In the genomic region with DNA sequence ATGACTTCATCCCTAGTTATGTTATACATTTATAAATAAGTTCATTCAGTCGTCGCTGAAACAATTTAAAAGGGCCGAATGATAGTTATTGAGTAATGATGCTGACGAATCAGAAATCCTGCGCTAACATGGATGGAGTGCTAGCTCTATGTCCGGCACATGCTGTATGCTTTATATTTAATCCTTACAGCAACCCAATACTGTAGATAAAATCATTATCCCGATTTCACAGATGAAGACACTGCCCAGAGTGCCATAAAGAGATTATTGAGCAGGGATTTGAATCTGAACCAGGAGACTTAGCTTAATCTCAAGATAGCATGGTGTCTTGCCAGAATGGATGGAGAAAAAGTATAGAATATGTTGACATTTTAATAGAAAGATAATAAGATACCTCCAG, we compare ENCODE assay signal across 1 cellular context.
TF ChIP-seq lines count a peak whose summit lies in the region.

No MANE protein-coding gene starts in this region.

TF ChIP-seq in GM23338, 12 proteins besides CTCF, POLR2A, EP300 and RAD21 (continued from another document):
- TF ChIP-seq, protein P1, sequence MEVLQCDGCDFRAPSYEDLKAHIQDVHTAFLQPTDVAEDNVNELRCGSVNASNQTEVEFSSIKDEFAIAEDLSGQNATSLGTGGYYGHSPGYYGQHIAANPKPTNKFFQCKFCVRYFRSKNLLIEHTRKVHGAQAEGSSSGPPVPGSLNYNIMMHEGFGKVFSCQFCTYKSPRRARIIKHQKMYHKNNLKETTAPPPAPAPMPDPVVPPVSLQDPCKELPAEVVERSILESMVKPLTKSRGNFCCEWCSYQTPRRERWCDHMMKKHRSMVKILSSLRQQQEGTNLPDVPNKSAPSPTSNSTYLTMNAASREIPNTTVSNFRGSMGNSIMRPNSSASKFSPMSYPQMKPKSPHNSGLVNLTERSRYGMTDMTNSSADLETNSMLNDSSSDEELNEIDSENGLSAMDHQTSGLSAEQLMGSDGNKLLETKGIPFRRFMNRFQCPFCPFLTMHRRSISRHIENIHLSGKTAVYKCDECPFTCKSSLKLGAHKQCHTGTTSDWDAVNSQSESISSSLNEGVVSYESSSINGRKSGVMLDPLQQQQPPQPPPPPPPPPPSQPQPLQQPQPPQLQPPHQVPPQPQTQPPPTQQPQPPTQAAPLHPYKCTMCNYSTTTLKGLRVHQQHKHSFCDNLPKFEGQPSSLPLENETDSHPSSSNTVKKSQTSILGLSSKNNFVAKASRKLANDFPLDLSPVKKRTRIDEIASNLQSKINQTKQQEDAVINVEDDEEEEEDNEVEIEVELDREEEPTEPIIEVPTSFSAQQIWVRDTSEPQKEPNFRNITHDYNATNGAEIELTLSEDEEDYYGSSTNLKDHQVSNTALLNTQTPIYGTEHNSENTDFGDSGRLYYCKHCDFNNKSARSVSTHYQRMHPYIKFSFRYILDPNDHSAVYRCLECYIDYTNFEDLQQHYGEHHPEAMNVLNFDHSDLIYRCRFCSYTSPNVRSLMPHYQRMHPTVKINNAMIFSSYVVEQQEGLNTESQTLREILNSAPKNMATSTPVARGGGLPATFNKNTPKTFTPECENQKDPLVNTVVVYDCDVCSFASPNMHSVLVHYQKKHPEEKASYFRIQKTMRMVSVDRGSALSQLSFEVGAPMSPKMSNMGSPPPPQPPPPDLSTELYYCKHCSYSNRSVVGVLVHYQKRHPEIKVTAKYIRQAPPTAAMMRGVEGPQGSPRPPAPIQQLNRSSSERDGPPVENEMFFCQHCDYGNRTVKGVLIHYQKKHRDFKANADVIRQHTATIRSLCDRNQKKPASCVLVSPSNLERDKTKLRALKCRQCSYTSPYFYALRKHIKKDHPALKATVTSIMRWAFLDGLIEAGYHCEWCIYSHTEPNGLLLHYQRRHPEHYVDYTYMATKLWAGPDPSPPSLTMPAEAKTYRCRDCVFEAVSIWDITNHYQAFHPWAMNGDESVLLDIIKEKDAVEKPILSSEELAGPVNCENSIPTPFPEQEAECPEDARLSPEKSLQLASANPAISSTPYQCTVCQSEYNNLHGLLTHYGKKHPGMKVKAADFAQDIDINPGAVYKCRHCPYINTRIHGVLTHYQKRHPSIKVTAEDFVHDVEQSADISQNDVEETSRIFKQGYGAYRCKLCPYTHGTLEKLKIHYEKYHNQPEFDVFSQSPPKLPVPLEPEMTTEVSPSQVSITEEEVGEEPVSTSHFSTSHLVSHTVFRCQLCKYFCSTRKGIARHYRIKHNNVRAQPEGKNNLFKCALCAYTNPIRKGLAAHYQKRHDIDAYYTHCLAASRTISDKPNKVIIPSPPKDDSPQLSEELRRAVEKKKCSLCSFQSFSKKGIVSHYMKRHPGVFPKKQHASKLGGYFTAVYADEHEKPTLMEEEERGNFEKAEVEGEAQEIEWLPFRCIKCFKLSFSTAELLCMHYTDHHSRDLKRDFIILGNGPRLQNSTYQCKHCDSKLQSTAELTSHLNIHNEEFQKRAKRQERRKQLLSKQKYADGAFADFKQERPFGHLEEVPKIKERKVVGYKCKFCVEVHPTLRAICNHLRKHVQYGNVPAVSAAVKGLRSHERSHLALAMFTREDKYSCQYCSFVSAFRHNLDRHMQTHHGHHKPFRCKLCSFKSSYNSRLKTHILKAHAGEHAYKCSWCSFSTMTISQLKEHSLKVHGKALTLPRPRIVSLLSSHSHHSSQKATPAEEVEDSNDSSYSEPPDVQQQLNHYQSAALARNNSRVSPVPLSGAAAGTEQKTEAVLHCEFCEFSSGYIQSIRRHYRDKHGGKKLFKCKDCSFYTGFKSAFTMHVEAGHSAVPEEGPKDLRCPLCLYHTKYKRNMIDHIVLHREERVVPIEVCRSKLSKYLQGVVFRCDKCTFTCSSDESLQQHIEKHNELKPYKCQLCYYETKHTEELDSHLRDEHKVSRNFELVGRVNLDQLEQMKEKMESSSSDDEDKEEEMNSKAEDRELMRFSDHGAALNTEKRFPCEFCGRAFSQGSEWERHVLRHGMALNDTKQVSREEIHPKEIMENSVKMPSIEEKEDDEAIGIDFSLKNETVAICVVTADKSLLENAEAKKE (CRISPR knock-in tag; IDR thresholded peaks at IDR 0.05), result no peak
- TF ChIP-seq, protein P2, sequence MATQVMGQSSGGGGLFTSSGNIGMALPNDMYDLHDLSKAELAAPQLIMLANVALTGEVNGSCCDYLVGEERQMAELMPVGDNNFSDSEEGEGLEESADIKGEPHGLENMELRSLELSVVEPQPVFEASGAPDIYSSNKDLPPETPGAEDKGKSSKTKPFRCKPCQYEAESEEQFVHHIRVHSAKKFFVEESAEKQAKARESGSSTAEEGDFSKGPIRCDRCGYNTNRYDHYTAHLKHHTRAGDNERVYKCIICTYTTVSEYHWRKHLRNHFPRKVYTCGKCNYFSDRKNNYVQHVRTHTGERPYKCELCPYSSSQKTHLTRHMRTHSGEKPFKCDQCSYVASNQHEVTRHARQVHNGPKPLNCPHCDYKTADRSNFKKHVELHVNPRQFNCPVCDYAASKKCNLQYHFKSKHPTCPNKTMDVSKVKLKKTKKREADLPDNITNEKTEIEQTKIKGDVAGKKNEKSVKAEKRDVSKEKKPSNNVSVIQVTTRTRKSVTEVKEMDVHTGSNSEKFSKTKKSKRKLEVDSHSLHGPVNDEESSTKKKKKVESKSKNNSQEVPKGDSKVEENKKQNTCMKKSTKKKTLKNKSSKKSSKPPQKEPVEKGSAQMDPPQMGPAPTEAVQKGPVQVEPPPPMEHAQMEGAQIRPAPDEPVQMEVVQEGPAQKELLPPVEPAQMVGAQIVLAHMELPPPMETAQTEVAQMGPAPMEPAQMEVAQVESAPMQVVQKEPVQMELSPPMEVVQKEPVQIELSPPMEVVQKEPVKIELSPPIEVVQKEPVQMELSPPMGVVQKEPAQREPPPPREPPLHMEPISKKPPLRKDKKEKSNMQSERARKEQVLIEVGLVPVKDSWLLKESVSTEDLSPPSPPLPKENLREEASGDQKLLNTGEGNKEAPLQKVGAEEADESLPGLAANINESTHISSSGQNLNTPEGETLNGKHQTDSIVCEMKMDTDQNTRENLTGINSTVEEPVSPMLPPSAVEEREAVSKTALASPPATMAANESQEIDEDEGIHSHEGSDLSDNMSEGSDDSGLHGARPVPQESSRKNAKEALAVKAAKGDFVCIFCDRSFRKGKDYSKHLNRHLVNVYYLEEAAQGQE (IDR thresholded peaks at IDR 0.05; ENCODE audit: unreplicated experiment), result no peak
- TF ChIP-seq, protein P3, sequence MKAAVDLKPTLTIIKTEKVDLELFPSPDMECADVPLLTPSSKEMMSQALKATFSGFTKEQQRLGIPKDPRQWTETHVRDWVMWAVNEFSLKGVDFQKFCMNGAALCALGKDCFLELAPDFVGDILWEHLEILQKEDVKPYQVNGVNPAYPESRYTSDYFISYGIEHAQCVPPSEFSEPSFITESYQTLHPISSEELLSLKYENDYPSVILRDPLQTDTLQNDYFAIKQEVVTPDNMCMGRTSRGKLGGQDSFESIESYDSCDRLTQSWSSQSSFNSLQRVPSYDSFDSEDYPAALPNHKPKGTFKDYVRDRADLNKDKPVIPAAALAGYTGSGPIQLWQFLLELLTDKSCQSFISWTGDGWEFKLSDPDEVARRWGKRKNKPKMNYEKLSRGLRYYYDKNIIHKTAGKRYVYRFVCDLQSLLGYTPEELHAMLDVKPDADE (IDR thresholded peaks at IDR 0.05), result no peak
- no peak for TF ChIP-seq JUNB (IDR thresholded peaks at IDR 0.05; ENCODE audit: unreplicated experiment)
